ENCODE assay signal across 1 cellular context in genomic region chr16:79159650-79160049, GRCh38.
TF ChIP-seq lines count a peak whose summit lies in the region.

No MANE protein-coding gene starts in this region.

TF ChIP-seq in GM23338, 12 proteins besides CTCF, POLR2A, EP300 and RAD21:
- no peak for TF ChIP-seq ZNF462 (CRISPR knock-in tag; IDR thresholded peaks at IDR 0.05)
- TF ChIP-seq EZH2 (IDR thresholded peaks at IDR 0.05; ENCODE audit: low read depth, unreplicated experiment), result no peak
- TF ChIP-seq POLR2AphosphoS5 (IDR thresholded peaks at IDR 0.05; ENCODE audit: low read depth), result no peak
- TF ChIP-seq CREB1 (CRISPR knock-in tag; IDR thresholded peaks at IDR 0.05; ENCODE audit: low read depth), result no peak
- TF ChIP-seq ZNF114 (CRISPR knock-in tag; IDR thresholded peaks at IDR 0.05), result no peak
